In the genomic region with DNA sequence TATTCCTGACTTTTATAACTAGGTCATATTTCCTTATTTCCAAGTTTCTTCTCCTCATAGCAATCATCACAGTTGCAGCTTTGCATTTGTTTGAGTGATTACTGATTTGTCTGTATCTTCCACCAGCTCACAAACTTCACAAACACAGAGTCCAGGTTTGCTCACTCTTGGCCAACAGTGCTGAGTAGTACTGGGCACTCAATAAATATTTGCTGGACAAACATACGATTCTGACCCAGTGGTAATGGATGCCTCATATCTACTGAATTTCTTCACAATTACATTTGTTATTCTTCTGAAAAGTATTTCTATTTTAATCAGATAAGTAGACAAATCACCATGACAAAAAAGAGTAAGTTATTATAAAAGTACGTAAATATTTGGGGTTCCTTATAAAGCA, we compare ENCODE assay signal across 18 cellular contexts.
DNase-seq lines count a peak whose midpoint lies in the region; ATAC-seq and TF ChIP-seq lines count a peak whose summit lies in the region.
"Had no signal": no experiment of that assay in that cellular context is flagged by ENCODE, and none has a peak within 500 bp of the region (broad histone marks: within the 10 kb centered on the region; RNA-seq: fewer than 3 reads in every experiment).

No MANE protein-coding gene starts in this region.

- no peaks in the 10 kb centered on the region for H3K36me3 Mint-ChIP-seq in activated CD4-positive, alpha-beta memory T cell treated with anti-CD3 and anti-CD28 coated beads for 36 hours
- H3K36me3 Mint-ChIP-seq: IgD-negative memory B cell had no signal

- no peak overlapping the region for H3K23ac ChIP-seq in mesendoderm (ENCODE audit: low read length)

- H4K5ac ChIP-seq in mesendoderm (ENCODE audit: low read length): peak overlapping the region; percentile 88

- no peaks in the 10 kb centered on the region for H3K79me2 ChIP-seq in mesendoderm (ENCODE audit: control insufficient read depth, insufficient read depth, low read length)

- no peak overlapping the region for H2BK5ac ChIP-seq in mesendoderm (ENCODE audit: low read length)

- H3K18ac ChIP-seq in mesendoderm (ENCODE audit: low read length): no peak overlapping the region

- WGBS in mesendoderm (ENCODE audit: extremely low coverage, insufficient coverage, low lambda C conversion rate): 100% methylated on average over 1 of the region's 2 CpGs

- H3K9me3 ChIP-seq in left lung: no peaks in the 10 kb centered on the region
- H3K9me3 ChIP-seq: BE2C, Caco-2, HAP-1 had no signal

- CTCF ChIA-PET in activated CD4-positive, alpha-beta memory T cell treated with anti-CD3 and anti-CD28 coated beads for 36 hours (lab: Charles Lee): no interaction called here

- H4K8ac ChIP-seq in mesendoderm (ENCODE audit: low read depth, low read length): no peak overlapping the region

- no peaks in the 10 kb centered on the region for H3K27me3 Mint-ChIP-seq in activated CD4-positive, alpha-beta memory T cell treated with anti-CD3 and anti-CD28 coated beads for 36 hours
- H3K27me3 Mint-ChIP-seq: CD4-positive, alpha-beta T cell; IgD-negative memory B cell had no signal

- H3K27ac Mint-ChIP-seq in activated CD4-positive, alpha-beta memory T cell treated with anti-CD3 and anti-CD28 coated beads for 36 hours: no peak overlapping the region
- H3K27ac Mint-ChIP-seq: CD4-positive, alpha-beta T cell; IgD-negative memory B cell had no signal

- H3K36me3 ChIP-seq in left lung: no peaks in the 10 kb centered on the region
- H3K36me3 ChIP-seq in mesendoderm (ENCODE audit: control insufficient read depth, insufficient read depth, low read length): no peaks in the 10 kb centered on the region
- H3K36me3 ChIP-seq: BE2C, HAP-1 had no signal

- H3K4me1 ChIP-seq in left lung (no peaks in the 10 kb centered on the region), mesendoderm (ENCODE audit: control insufficient read depth, low read depth, low read length) (no peaks in the 10 kb centered on the region)
- H3K4me1 ChIP-seq: HAP-1 had no signal

- DNase-seq in left lung (no peak), mesendoderm (no peak), NCI-H1436 treated with DMSO at 0.1 percent for 48 hours (lab: John Stamatoyannopoulos, UW) (no peak)
- no peak for DNase-seq in activated CD4-positive, alpha-beta memory T cell treated with anti-CD3 and anti-CD28 coated beads for 36 hours
- DNase-seq: ACHN; BE2C; C1 segment of cervical spinal cord; Caco-2; CD4-positive, alpha-beta T cell; DMS79 treated with DMSO at 0.1 percent for 48 hours; EL; KBM-7 had no signal

- H3K56ac ChIP-seq in mesendoderm (ENCODE audit: low read length): no peak overlapping the region

- no peak overlapping the region for H3K9ac ChIP-seq in mesendoderm (ENCODE audit: low read length)

- peak; percentile 64 for ATAC-seq in left lung
- no peak for ATAC-seq in HG03457 (IDR thresholded peaks at IDR 0.05; ENCODE audit: unreplicated experiment)

- H3K4me3 ChIP-seq in left lung: no peak overlapping the region
- no peak overlapping the region for H3K4me3 ChIP-seq in mesendoderm (ENCODE audit: low read length)
- H3K4me3 ChIP-seq: HAP-1 had no signal

- H3K27me3 ChIP-seq in left lung (no peaks in the 10 kb centered on the region), mesendoderm (ENCODE audit: insufficient read depth, low read length, poor library complexity) (no peaks in the 10 kb centered on the region)
- H3K27me3 ChIP-seq: BE2C had no signal

- no peak overlapping the region for H2BK120ac ChIP-seq in mesendoderm (ENCODE audit: low read depth, low read length)

- intact Hi-C loops in left lung (cut with DNase I): no loop called here
- intact Hi-C loops in activated CD4-positive, alpha-beta memory T cell treated with anti-CD3 and anti-CD28 coated beads for 36 hours (cut with micrococcal nuclease): no loop called here

- H3K79me1 ChIP-seq in mesendoderm (ENCODE audit: low read length): no peaks in the 10 kb centered on the region

- no peak overlapping the region for H3K4ac ChIP-seq in mesendoderm (ENCODE audit: low read depth, low read length)

- POLR2A ChIA-PET in activated CD4-positive, alpha-beta memory T cell treated with anti-CD3 and anti-CD28 coated beads for 36 hours (lab: Charles Lee): no interaction called here

- no peak overlapping the region for H2BK15ac ChIP-seq in mesendoderm (replicated peaks; ENCODE audit: low read depth)

- H3K9me3 Mint-ChIP-seq in activated CD4-positive, alpha-beta memory T cell treated with anti-CD3 and anti-CD28 coated beads for 36 hours: peaks cover 2% of the 10 kb centered on the region

- TF ChIP-seq CTCF in C4-2B (conservative IDR thresholded peaks at IDR 0.05): no peak
- no peak for TF ChIP-seq CTCF in VCaP (conservative IDR thresholded peaks at IDR 0.05)
- TF ChIP-seq CTCF in left lung (IDR thresholded peaks at IDR 0.05): no peak

- no peaks in the 10 kb centered on the region for H3K4me1 Mint-ChIP-seq in activated CD4-positive, alpha-beta memory T cell treated with anti-CD3 and anti-CD28 coated beads for 36 hours (ENCODE audit: low read depth)
- H3K4me1 Mint-ChIP-seq: IgD-negative memory B cell had no signal

- no peak overlapping the region for H3K4me3 Mint-ChIP-seq in activated CD4-positive, alpha-beta memory T cell treated with anti-CD3 and anti-CD28 coated beads for 36 hours
- H3K4me3 Mint-ChIP-seq: CD4-positive, alpha-beta T cell; IgD-negative memory B cell had no signal

- H3K27ac ChIP-seq in C4-2B (peak overlapping the region; percentile 85; the same call in 1 of the 2 replicates), VCaP (peak overlapping the region; percentile 77), left lung (no peak overlapping the region), mesendoderm (ENCODE audit: low read depth, low read length) (no peak overlapping the region)
- H3K27ac ChIP-seq: HL-60 had no signal

- H3K4me2 ChIP-seq in mesendoderm (ENCODE audit: low read length): no peak overlapping the region

- no peak overlapping the region for H2AK5ac ChIP-seq in mesendoderm (ENCODE audit: low read length)

Comparison
In these comparisons a context has a peak if more than half of its experiments do, and no peak if none do; other contexts are left out.
1. H3K27ac ChIP-seq: peak in C4-2B (single experiment) and VCaP (single experiment); none in left lung (0 of 2) and mesendoderm (single experiment).